In genomic region chr5:55534436-55535198, GRCh38 we compare ENCODE assay signal across 8 cellular contexts. TPM values are rescaled to one million over a fixed set of nuclear protein-coding genes. Genes with fewer than 3 reads are reported as not detected.
DNase-seq lines count a peak whose midpoint lies in the region; ATAC-seq and TF ChIP-seq lines count a peak whose summit lies in the region.

TSS of gene PLPP1 (minus strand) at chr5:55534964. CDS start at chr5:55534629, 335 bp downstream.

- H3K4me2 ChIP-seq in GM23338: peak within 1 kb of the TSS; percentile 85

- peak; percentile 85 for ATAC-seq in GM23338
- ATAC-seq in gastroesophageal sphincter: peak; percentile 96

- H3K4me3 Mint-ChIP-seq in GM23338: peak within 1 kb of the TSS; percentile 77
- peak within 1 kb of the TSS; percentile 94 for H3K4me3 Mint-ChIP-seq in activated naive CD4-positive, alpha-beta T cell treated with anti-CD3 and anti-CD28 coated beads, Interleukin-2, amount 10 ng/mL, durations not matched to agents 7 days and 5 days

- H3K27ac Mint-ChIP-seq in GM23338: peak within 1 kb of the TSS; percentile 92
- H3K27ac Mint-ChIP-seq in activated naive CD4-positive, alpha-beta T cell treated with anti-CD3 and anti-CD28 coated beads, Interleukin-2, amount 10 ng/mL, durations not matched to agents 7 days and 5 days: peak within 1 kb of the TSS; percentile 89

- H3K9ac ChIP-seq in SK-N-MC (ENCODE audit: insufficient read length): peak within 1 kb of the TSS; percentile 72

- no peaks in the 10 kb centered on the region for H3K27me3 ChIP-seq in GM23338 (ENCODE audit: insufficient read depth)
- no peaks in the 10 kb centered on the region for H3K27me3 ChIP-seq in gastroesophageal sphincter

- H3K36me3 Mint-ChIP-seq in GM23338 (ENCODE audit: low read depth): peaks cover 2% of the 10 kb centered on the region; the same call in 2 of the 3 replicates
- H3K36me3 Mint-ChIP-seq in activated naive CD4-positive, alpha-beta T cell treated with anti-CD3 and anti-CD28 coated beads, Interleukin-2, amount 10 ng/mL, durations not matched to agents 7 days and 5 days: peaks cover 27% of the 10 kb centered on the region

- H3K9me3 Mint-ChIP-seq in GM23338: no peaks in the 10 kb centered on the region
- H3K9me3 Mint-ChIP-seq in activated naive CD4-positive, alpha-beta T cell treated with anti-CD3 and anti-CD28 coated beads, Interleukin-2, amount 10 ng/mL, durations not matched to agents 7 days and 5 days: no peaks in the 10 kb centered on the region

- H3K9me2 ChIP-seq in GM23338 (ENCODE audit: insufficient read depth): no peaks in the 10 kb centered on the region

- H3F3A ChIP-seq in GM23338 (replicated peaks; ENCODE audit: low read depth): 0 out of 2 replicates have a peak, but pooled peaks cover 7% of the 10 kb centered on the region

- H3K4me3 ChIP-seq in GM23338 (peak within 1 kb of the TSS; percentile 93), LNCaP clone FGC (ENCODE audit: low read depth, low read length) (peak within 1 kb of the TSS; percentile 63), SK-N-MC (peak within 1 kb of the TSS; percentile 98), gastroesophageal sphincter (peak within 1 kb of the TSS; percentile 83 to 84)

- H3K4me1 ChIP-seq in GM23338 (ENCODE audit: insufficient read depth) (peaks cover 70% of the 10 kb centered on the region), gastroesophageal sphincter (peaks cover 2 to 40% (median 3%) of the 10 kb centered on the region in 3 donors)

- no peaks in the 10 kb centered on the region for H3K9me3 ChIP-seq in SK-N-MC (ENCODE audit: low read depth, low read length)
- H3K9me3 ChIP-seq in gastroesophageal sphincter: no peaks in the 10 kb centered on the region

- peaks cover 46% of the 10 kb centered on the region for H3K79me2 ChIP-seq in GM23338 (replicated peaks; ENCODE audit: insufficient read depth)

- H2AFZ ChIP-seq in GM23338: peak within 1 kb of the TSS; percentile 64

- TF ChIP-seq CTCF in GM23338 (conservative IDR thresholded peaks at IDR 0.05; ENCODE audit: low read depth in 2 of 2) (peak in 1 of 2 experiments; percentile 0; a peak in 1 of 4 replicates), LNCaP clone FGC (IDR thresholded peaks at IDR 0.05; ENCODE audit: control insufficient read depth, extremely low read depth, insufficient read depth) (no peak), gastroesophageal sphincter (IDR thresholded peaks at IDR 0.05) (peak in 2 of 4 experiments; percentile 18 to 32)

- H3K4me1 Mint-ChIP-seq in GM23338: peaks cover 49% of the 10 kb centered on the region
- H3K4me1 Mint-ChIP-seq in activated naive CD4-positive, alpha-beta T cell treated with anti-CD3 and anti-CD28 coated beads, Interleukin-2, amount 10 ng/mL, durations not matched to agents 7 days and 5 days: peaks cover 70% of the 10 kb centered on the region

- TF ChIP-seq POLR2A in gastroesophageal sphincter (IDR thresholded peaks at IDR 0.05): peak; percentile 71 to 76

- H3K27me3 Mint-ChIP-seq in GM23338 (ENCODE audit: insufficient read depth, low read depth, poor library complexity): peaks cover 11% of the 10 kb centered on the region
- no peaks in the 10 kb centered on the region for H3K27me3 Mint-ChIP-seq in activated naive CD4-positive, alpha-beta T cell treated with anti-CD3 and anti-CD28 coated beads, Interleukin-2, amount 10 ng/mL, durations not matched to agents 7 days and 5 days

- CTCF ChIA-PET in activated naive CD4-positive, alpha-beta T cell treated with anti-CD3 and anti-CD28 coated beads, Interleukin-2, amount 10 ng/mL, durations not matched to agents 7 days and 5 days (lab: Charles Lee): no interaction called here

- peak within 1 kb of the TSS; percentile 87 for H3K27ac ChIP-seq in GM23338 (ENCODE audit: low read depth)
- H3K27ac ChIP-seq in SK-N-MC: no peak within 1 kb of the TSS; the same call in 1 of the 2 replicates
- peak within 1 kb of the TSS; percentile 72 to 99 (median 96) for H3K27ac ChIP-seq in gastroesophageal sphincter

- peaks cover 29% of the 10 kb centered on the region for H4K20me1 ChIP-seq in GM23338 (replicated peaks; ENCODE audit: insufficient read depth)

- no peak for TF ChIP-seq EP300 in gastroesophageal sphincter (IDR thresholded peaks at IDR 0.05)

- H3K36me3 ChIP-seq in GM23338 (ENCODE audit: insufficient read depth): no peaks in the 10 kb centered on the region
- H3K36me3 ChIP-seq in SK-N-MC (ENCODE audit: insufficient read depth, low read length): no peaks in the 10 kb centered on the region
- H3K36me3 ChIP-seq in gastroesophageal sphincter: peaks cover 0 to 4% of the 10 kb centered on the region in 2 donors

- peak; percentile 90 for DNase-seq in ELR (ENCODE audit: low read depth)
- peak; percentile 94 for DNase-seq in GM23338 (ENCODE audit: low spot score)
- DNase-seq in LNCaP clone FGC (ENCODE audit: low read depth): peak; percentile 58
- DNase-seq in SK-N-MC (ENCODE audit: low read depth, low spot score): no peak
- peak; percentile 90 for DNase-seq in activated naive CD4-positive, alpha-beta T cell treated with anti-CD3 and anti-CD28 coated beads, Interleukin-2, amount 10 ng/mL, durations not matched to agents 7 days and 5 days
- peak; percentile 72 to 98 (median 92) for DNase-seq in nucleus accumbens (lab: John Stamatoyannopoulos, UW)
- DNase-seq in superior temporal gyrus (ENCODE audit: extremely low spot score): peak; percentile 91

- no CpG with 5 or more reads among the region's 91 CpGs for WGBS in gastroesophageal sphincter (ENCODE audit: low coverage in 1 of 2), 2 donors

TF ChIP-seq in GM23338, 12 proteins besides CTCF, POLR2A, EP300 and RAD21:
- TF ChIP-seq CREB1 (CRISPR knock-in tag; IDR thresholded peaks at IDR 0.05; ENCODE audit: low read depth): peak; percentile 39; the same call in 1 of the 2 replicates
- TF ChIP-seq POLR2AphosphoS5 (IDR thresholded peaks at IDR 0.05; ENCODE audit: low read depth): peak; percentile 83
- TF ChIP-seq ZNF331 (CRISPR knock-in tag; IDR thresholded peaks at IDR 0.05; ENCODE audit: low read depth): no peak

RNA-seq across cellular contexts. Expression of gene PLPP1, which starts in this region (rescaled TPM):
- total RNA-seq in GM23338 (2014; rRNA removed; shearing (Covaris generic)): 92.0 and 97.1 TPM in 2 replicates
- polyA plus RNA-seq in GM23338 (2016; fragmentation: Nextera tagmentation; extraction: Ambion mirVana): 39.1 and 42.1 TPM in 2 replicates
- 100 to 1,000 TPM; 209 to 314 (median 250) TPM for total RNA-seq in gastroesophageal sphincter
